Comparison of ENCODE assay signal across 23 cellular contexts in the genomic region with DNA sequence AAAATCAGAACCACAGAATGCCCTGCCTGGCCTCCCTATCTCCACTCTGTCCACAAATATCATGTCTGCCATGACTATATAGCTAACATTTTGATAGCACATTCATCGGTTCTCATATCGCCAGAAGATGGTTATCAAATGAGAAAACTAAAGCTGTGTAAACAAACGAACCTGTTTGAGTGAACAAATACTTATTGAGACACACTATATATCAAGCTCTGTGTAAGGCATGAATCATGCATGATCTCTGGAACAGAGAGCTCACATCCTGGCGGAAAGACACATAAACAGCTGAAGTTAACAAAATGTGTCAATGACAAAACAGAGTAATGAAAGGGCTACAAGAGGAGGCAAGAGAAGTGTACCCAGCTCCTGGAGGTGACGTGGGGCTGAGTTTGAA. TPM values are rescaled to one million over a fixed set of nuclear protein-coding genes. Genes with fewer than 3 reads are reported as not detected.
DNase-seq lines count a peak whose midpoint lies in the region; ATAC-seq, FAIRE-seq and TF ChIP-seq lines count a peak whose summit lies in the region.
"Had no signal": no experiment of that assay in that cellular context is flagged by ENCODE, and none has a peak within 500 bp of the region (broad histone marks: within the 10 kb centered on the region; RNA-seq: fewer than 3 reads in every experiment).

No MANE protein-coding gene starts in this region.

- no peaks in the 10 kb centered on the region for H3K36me3 ChIP-seq in pancreas
- H3K36me3 ChIP-seq: BE2C, uterus had no signal

- intact Hi-C loops in pancreas (cut with DNase I), result no loop called here

- H3K4me1 ChIP-seq in pancreas, result peaks cover 7 to 17% (median 8%) of the 10 kb centered on the region in 3 donors
- H3K4me1 ChIP-seq: BE2C, testis, uterus had no signal

- TF ChIP-seq CTCF in VCaP (conservative IDR thresholded peaks at IDR 0.05), result no peak
- no peak for TF ChIP-seq CTCF in pancreas (IDR thresholded peaks at IDR 0.05)

- H3K27ac ChIP-seq in VCaP (peak overlapping the region; percentile 94), pancreas (peak overlapping the region in 1 of 4 donors; percentile 44)
- H3K27ac ChIP-seq: RWPE1, testis, uterus had no signal

- no peaks in the 10 kb centered on the region for H3K27me3 ChIP-seq in pancreas
- H3K27me3 ChIP-seq: testis, uterus had no signal

- ATAC-seq in pancreas, result peak; percentile 77 to 91 (median 85)
- ATAC-seq: activated CD4-positive, CD25-positive, alpha-beta regulatory T cell treated with anti-CD3 and anti-CD28 coated beads, Interleukin-2, amount 50 U/mL, for 24 hours; left cardiac atrium; stimulated activated naive B cell treated with anti-CD40 and anti-IgM and Interleukin-4, amounts not matched to agents 10 μg/mL and 1 μg/mL and 100 μg/mL, for 72 hours had no signal

- WGBS in pancreas, 2 donors, result 23 to 24% methylated on average over 5 of the region's 5 CpGs

- FAIRE-seq in pancreas (lab: Jason Lieb, UNC), result no peak
- FAIRE-seq: HTR-8/SVneo had no signal

- H3K4me3 ChIP-seq in pancreas, result no peak overlapping the region
- H3K4me3 ChIP-seq: testis, uterus had no signal

- H3K9me3 ChIP-seq in pancreas, result no peaks in the 10 kb centered on the region
- H3K9me3 ChIP-seq: BE2C, testis, uterus had no signal

- DNase-seq in NCI-H748 (lab: John Stamatoyannopoulos, UW; ENCODE audit: unreplicated experiment) (peak; percentile 70), NCI-H748 treated with DMSO at 0.1 percent for 48 hours (lab: John Stamatoyannopoulos, UW) (no peak), NCI-H345 (lab: John Stamatoyannopoulos, UW) (peak; percentile 64), pancreas (peak in 1 of 6 donors; percentile 46), NCI-H1436 treated with DMSO at 0.1 percent for 48 hours (lab: John Stamatoyannopoulos, UW) (no peak), medulla oblongata (ENCODE audit: extremely low spot score) (no peak), DMS 273 (lab: John Stamatoyannopoulos, UW; ENCODE audit: unreplicated experiment) (no peak)
- DNase-seq: activated CD4-positive, alpha-beta memory T cell treated with anti-CD3 and anti-CD28 coated beads, Interleukin-2, amount 10 ng/mL, durations not matched to agents 7 days and 5 days; activated effector memory CD4-positive, alpha-beta T cell treated with Interleukin-2 at 50 U/mL for 16 hours; BE2C; left cardiac atrium; naive B cell; NCI-H226; nucleus accumbens; stimulated activated CD4-positive, alpha-beta T cell treated with anti-CD3 and anti-CD28 coated beads, Interleukin-2, amount 100 ng/mL, for 48 hours; stimulated activated naive B cell treated with anti-CD40 and anti-IgM and Interleukin-4, amounts not matched to agents 10 μg/mL and 1 μg/mL and 100 μg/mL, for 72 hours; testis; uterus had no signal

RNA-seq across cellular contexts. Expression of gene KCND3, which starts 13.1 kb away (rescaled TPM):
- 10 to 100 TPM in 1 of 6 donors, 1 to 10 TPM in 5; 6.6 to 18.6 (median 7.9) TPM for total RNA-seq in pancreas
- 1 to 10 TPM; 2.5 to 4.1 TPM for polyA plus RNA-seq in pancreas
- total RNA-seq: A673; activated CD4-positive, alpha-beta memory T cell treated with anti-CD3 and anti-CD28 coated beads, Interleukin-2, amount 10 ng/mL, durations not matched to agents 7 days and 5 days had no signal

Comparison
In these comparisons a context has a peak if more than half of its experiments do, and no peak if none do; other contexts are left out.
1. DNase-seq: peak in NCI-H748 (single experiment) and NCI-H345 (single experiment); none in NCI-H748 treated with DMSO at 0.1 percent for 48 hours (single experiment), NCI-H1436 treated with DMSO at 0.1 percent for 48 hours (single experiment), medulla oblongata (single experiment) and DMS 273 (single experiment).